In the genomic region with DNA sequence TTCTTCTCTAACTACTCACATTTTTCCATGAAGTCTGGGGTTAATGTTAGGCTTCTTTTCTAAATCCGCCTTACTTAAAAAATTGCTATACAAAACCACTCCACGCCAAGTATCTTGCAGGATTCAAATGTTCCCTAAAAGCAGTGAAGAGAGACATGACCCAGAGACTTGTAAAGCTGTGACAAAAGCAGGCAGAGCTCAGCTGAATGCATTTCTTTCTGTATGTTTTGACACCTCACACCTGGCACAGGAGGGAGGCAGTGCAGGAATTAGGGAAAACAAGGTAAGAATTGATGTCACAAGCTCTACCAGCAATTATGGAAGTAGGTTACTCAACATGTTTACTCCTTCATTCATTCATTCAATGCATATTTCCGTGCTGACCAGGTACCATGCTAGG, we compare ENCODE assay signal across 23 cellular contexts.
"Had no signal": no experiment of that assay in that cellular context is flagged by ENCODE, and none has a peak within 500 bp of the region (broad histone marks: within the 10 kb centered on the region; RNA-seq: fewer than 3 reads in every experiment).

No MANE protein-coding gene starts in this region.

- H3K36me3 Mint-ChIP-seq: mesothelial cell of epicardium, WTC11 had no signal

- H3K4me1 Mint-ChIP-seq: mesothelial cell of epicardium had no signal

- ATAC-seq: body of pancreas; gastroesophageal sphincter; left ventricle myocardium superior; pancreas; right lobe of liver; stimulated activated memory B cell treated with anti-CD40 and anti-IgM and Interleukin-4, amounts not matched to agents 10 μg/mL and 1 μg/mL and 100 μg/mL, for 72 hours; upper lobe of right lung; WTC11 had no signal

- H3K4me1 ChIP-seq: gastroesophageal sphincter, pancreas, right lobe of liver, SJSA1, upper lobe of right lung had no signal

- H3K27ac Mint-ChIP-seq: mesothelial cell of epicardium; nephron; stimulated activated memory B cell treated with anti-CD40 and anti-IgM and Interleukin-4, amounts not matched to agents 10 μg/mL and 1 μg/mL and 100 μg/mL, for 72 hours; WTC11 had no signal

- H3K4me3 Mint-ChIP-seq: mesothelial cell of epicardium; nephron; stimulated activated memory B cell treated with anti-CD40 and anti-IgM and Interleukin-4, amounts not matched to agents 10 μg/mL and 1 μg/mL and 100 μg/mL, for 72 hours; WTC11 had no signal

- H3K36me3 ChIP-seq: cardiac muscle cell, gastroesophageal sphincter, pancreas, right lobe of liver, SJSA1, upper lobe of right lung had no signal

- H3K9me3 ChIP-seq: body of pancreas, gastroesophageal sphincter, pancreas, right lobe of liver, SJSA1, upper lobe of right lung had no signal

- H3K27me3 ChIP-seq: body of pancreas, cardiac muscle cell, gastroesophageal sphincter, pancreas, right lobe of liver, upper lobe of right lung had no signal

- H3K4me3 ChIP-seq: body of pancreas, cardiac muscle cell, gastroesophageal sphincter, pancreas, right lobe of liver, SJSA1, upper lobe of right lung had no signal

- H3K27me3 Mint-ChIP-seq: stimulated activated memory B cell treated with anti-CD40 and anti-IgM and Interleukin-4, amounts not matched to agents 10 μg/mL and 1 μg/mL and 100 μg/mL, for 72 hours had no signal

- H3K27ac ChIP-seq: body of pancreas, cardiac muscle cell, epithelial cell of prostate, gastroesophageal sphincter, pancreas, right lobe of liver, SJSA1, upper lobe of right lung had no signal

- DNase-seq: activated CD4-positive, alpha-beta T cell treated with anti-CD3 and anti-CD28 coated beads for 4 hours; activated CD8-positive, alpha-beta memory T cell treated with anti-CD3 and anti-CD28 coated beads for 24 hours; activated CD8-positive, alpha-beta memory T cell treated with anti-CD3 and anti-CD28 coated beads, Interleukin-2, amount 50 U/mL, for 4 hours; activated gamma-delta T cell; body of pancreas; cortex of kidney; hypothalamus; left ventricle myocardium superior; mammary epithelial cell; pancreas; right lobe of liver; small intestine; stimulated activated CD4-positive, alpha-beta T cell treated with anti-CD3 and anti-CD28 coated beads, Interleukin-2, amount 100 ng/mL, for 24 hours; T1000; upper lobe of right lung had no signal
